In the genomic region with DNA sequence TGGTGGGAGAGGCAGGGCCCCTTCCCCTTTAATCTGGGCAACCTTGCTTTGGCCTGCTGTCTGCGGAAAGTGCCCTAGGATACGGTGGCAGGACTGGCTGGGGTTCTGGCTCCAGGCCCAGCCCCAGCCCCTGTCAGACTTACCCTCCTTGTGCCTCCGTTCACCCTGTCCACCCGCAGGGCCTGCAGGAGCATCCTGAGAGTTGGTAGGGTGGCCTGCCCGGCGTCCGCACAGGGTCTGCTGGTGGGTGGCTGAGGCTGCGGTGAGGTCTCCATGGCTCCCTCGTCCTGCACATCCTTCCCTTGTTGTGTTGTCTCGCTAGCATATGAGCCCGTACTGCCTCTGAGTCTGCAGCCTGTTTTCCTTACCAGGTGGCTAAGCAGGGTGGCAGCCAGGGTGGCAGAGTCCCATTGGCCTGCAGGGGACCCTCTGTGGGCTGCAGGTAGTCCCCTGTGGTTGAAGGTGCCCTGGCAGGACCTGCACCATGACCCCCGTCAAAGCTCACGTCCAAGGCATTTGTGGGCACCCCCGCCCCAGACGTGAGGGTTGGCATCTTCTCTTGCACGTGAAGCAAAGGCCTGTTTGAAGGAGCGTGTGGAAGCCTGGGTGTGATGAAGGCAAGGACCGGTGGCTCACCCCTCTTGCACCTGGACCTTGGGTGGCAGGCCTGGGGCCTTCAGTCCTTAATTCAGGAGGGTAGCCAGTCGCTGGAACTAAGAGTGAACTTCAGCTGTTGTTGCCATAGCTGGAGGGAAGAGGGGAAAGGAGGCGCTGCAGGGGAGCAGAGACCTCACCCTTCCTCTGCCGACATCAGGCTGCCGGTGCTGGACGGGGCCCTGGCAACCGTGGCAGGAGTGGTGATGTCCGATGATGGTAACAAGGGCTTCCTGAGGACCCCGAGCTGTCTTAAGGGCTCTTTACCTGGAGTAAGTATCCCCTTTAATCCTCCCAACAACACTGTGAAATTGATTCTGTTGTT, we compare ENCODE assay signal across 10 cellular contexts.
A peak's percentile ranks its signal among the peaks of the same experiment; 100 is the strongest.
DNase-seq lines count a peak whose midpoint lies in the region; ATAC-seq and TF ChIP-seq lines count a peak whose summit lies in the region.
"Had no signal": no experiment of that assay in that cellular context is flagged by ENCODE, and none has a peak within 500 bp of the region (broad histone marks: within the 10 kb centered on the region; RNA-seq: fewer than 3 reads in every experiment).

No MANE protein-coding gene starts in this region.

- intact Hi-C loops in activated CD8-positive, alpha-beta T cell treated with anti-CD3 and anti-CD28 coated beads for 36 hours (cut with micrococcal nuclease): loop anchor here (5.0 kb wide), 2 partner anchors 38 to 102 kb away; no protein-coding TSS in a partner anchor

- H3K27me3 Mint-ChIP-seq in activated CD8-positive, alpha-beta T cell treated with anti-CD3 and anti-CD28 coated beads for 36 hours: no peaks in the 10 kb centered on the region
- H3K27me3 Mint-ChIP-seq in glutamatergic neuron (ENCODE audit: unreplicated experiment): peaks cover 13% of the 10 kb centered on the region
- no peaks in the 10 kb centered on the region for H3K27me3 Mint-ChIP-seq in stimulated activated memory B cell treated with anti-CD40 and anti-IgM and Interleukin-4, amounts not matched to agents 10 μg/mL and 1 μg/mL and 100 μg/mL, for 72 hours

- POLR2A ChIA-PET in activated CD8-positive, alpha-beta T cell treated with anti-CD3 and anti-CD28 coated beads for 36 hours (lab: Charles Lee): interaction anchor here (0.5 to 15.9 kb wide), 13 partner anchors 9 to 378 kb away, joined by 3 to 410 read pairs (median 4); no protein-coding TSS in a partner anchor

- peak; percentile 3 for ATAC-seq in activated CD8-positive, alpha-beta T cell treated with anti-CD3 and anti-CD28 coated beads for 36 hours
- no peak for ATAC-seq in stimulated activated memory B cell treated with anti-CD40 and anti-IgM and Interleukin-4, amounts not matched to agents 10 μg/mL and 1 μg/mL and 100 μg/mL, for 72 hours

- H3K27ac Mint-ChIP-seq in activated CD8-positive, alpha-beta T cell treated with anti-CD3 and anti-CD28 coated beads for 36 hours: peak overlapping the region; percentile 91
- peak overlapping the region; percentile 72 for H3K27ac Mint-ChIP-seq in glutamatergic neuron (ENCODE audit: unreplicated experiment)
- H3K27ac Mint-ChIP-seq in stimulated activated memory B cell treated with anti-CD40 and anti-IgM and Interleukin-4, amounts not matched to agents 10 μg/mL and 1 μg/mL and 100 μg/mL, for 72 hours: peak overlapping the region; percentile 97

- H3K36me3 Mint-ChIP-seq in activated CD8-positive, alpha-beta T cell treated with anti-CD3 and anti-CD28 coated beads for 36 hours (ENCODE audit: low read depth): peaks cover 29% of the 10 kb centered on the region
- no peaks in the 10 kb centered on the region for H3K36me3 Mint-ChIP-seq in glutamatergic neuron (ENCODE audit: unreplicated experiment)
- peaks cover 5% of the 10 kb centered on the region for H3K36me3 Mint-ChIP-seq in stimulated activated memory B cell treated with anti-CD40 and anti-IgM and Interleukin-4, amounts not matched to agents 10 μg/mL and 1 μg/mL and 100 μg/mL, for 72 hours

- no peaks in the 10 kb centered on the region for H3K9me3 Mint-ChIP-seq in activated CD8-positive, alpha-beta T cell treated with anti-CD3 and anti-CD28 coated beads for 36 hours
- peaks cover 6% of the 10 kb centered on the region for H3K9me3 Mint-ChIP-seq in glutamatergic neuron (ENCODE audit: unreplicated experiment)
- H3K9me3 Mint-ChIP-seq in stimulated activated memory B cell treated with anti-CD40 and anti-IgM and Interleukin-4, amounts not matched to agents 10 μg/mL and 1 μg/mL and 100 μg/mL, for 72 hours: no peaks in the 10 kb centered on the region

- no peak for TF ChIP-seq CTCF in activated CD8-positive, alpha-beta T cell treated with anti-CD3 and anti-CD28 coated beads for 36 hours (IDR thresholded peaks at IDR 0.05)
- TF ChIP-seq CTCF in glutamatergic neuron (IDR thresholded peaks at IDR 0.05; ENCODE audit: partially characterized antibody, unreplicated experiment): no peak

- CTCF ChIA-PET in activated CD8-positive, alpha-beta T cell treated with anti-CD3 and anti-CD28 coated beads for 36 hours (lab: Charles Lee): interaction anchor here (0.9 to 11.1 kb wide), 9 partner anchors 15 to 103 kb away, joined by 3 to 124 read pairs (median 9); no protein-coding TSS in a partner anchor

- H3K4me1 Mint-ChIP-seq in activated CD8-positive, alpha-beta T cell treated with anti-CD3 and anti-CD28 coated beads for 36 hours (ENCODE audit: low read depth): peaks cover 83% of the 10 kb centered on the region
- H3K4me1 Mint-ChIP-seq in glutamatergic neuron (ENCODE audit: low read depth, unreplicated experiment): peaks cover 39% of the 10 kb centered on the region
- H3K4me1 Mint-ChIP-seq in stimulated activated memory B cell treated with anti-CD40 and anti-IgM and Interleukin-4, amounts not matched to agents 10 μg/mL and 1 μg/mL and 100 μg/mL, for 72 hours: peaks cover 75% of the 10 kb centered on the region

- H3K4me3 Mint-ChIP-seq in activated CD8-positive, alpha-beta T cell treated with anti-CD3 and anti-CD28 coated beads for 36 hours: peak overlapping the region; percentile 89
- H3K4me3 Mint-ChIP-seq in glutamatergic neuron (ENCODE audit: unreplicated experiment): peak overlapping the region; percentile 38
- H3K4me3 Mint-ChIP-seq in stimulated activated memory B cell treated with anti-CD40 and anti-IgM and Interleukin-4, amounts not matched to agents 10 μg/mL and 1 μg/mL and 100 μg/mL, for 72 hours: peak overlapping the region; percentile 50

- DNase-seq in activated CD8-positive, alpha-beta memory T cell treated with anti-CD3 and anti-CD28 coated beads for 24 hours: peak; percentile 78
- no peak for DNase-seq in activated CD8-positive, alpha-beta memory T cell treated with anti-CD3 and anti-CD28 coated beads, Interleukin-2, amount 50 U/mL, for 4 hours
- DNase-seq in activated CD8-positive, alpha-beta T cell treated with anti-CD3 and anti-CD28 coated beads for 36 hours: no peak
- DNase-seq in glutamatergic neuron: no peak
- DNase-seq in NCI-H524 (lab: John Stamatoyannopoulos, UW): no peak
- no peak for DNase-seq in NCI-H2081 (lab: John Stamatoyannopoulos, UW)
- no peak for DNase-seq in amniotic stem cell (lab: John Stamatoyannopoulos, UW)
- DNase-seq: head of caudate nucleus, NCI-H69 had no signal

Comparison
In these comparisons a context has a peak if more than half of its experiments do, and no peak if none do; other contexts are left out.
1. H3K4me3 Mint-ChIP-seq: peak in every context shown above with its lines; median percentile 89 in activated CD8-positive, alpha-beta T cell treated with anti-CD3 and anti-CD28 coated beads for 36 hours; 50 in stimulated activated memory B cell treated with anti-CD40 and anti-IgM and Interleukin-4, amounts not matched to agents 10 μg/mL and 1 μg/mL and 100 μg/mL, for 72 hours; 38 in glutamatergic neuron.